ENCODE assay signal across 20 cellular contexts in the genomic region with DNA sequence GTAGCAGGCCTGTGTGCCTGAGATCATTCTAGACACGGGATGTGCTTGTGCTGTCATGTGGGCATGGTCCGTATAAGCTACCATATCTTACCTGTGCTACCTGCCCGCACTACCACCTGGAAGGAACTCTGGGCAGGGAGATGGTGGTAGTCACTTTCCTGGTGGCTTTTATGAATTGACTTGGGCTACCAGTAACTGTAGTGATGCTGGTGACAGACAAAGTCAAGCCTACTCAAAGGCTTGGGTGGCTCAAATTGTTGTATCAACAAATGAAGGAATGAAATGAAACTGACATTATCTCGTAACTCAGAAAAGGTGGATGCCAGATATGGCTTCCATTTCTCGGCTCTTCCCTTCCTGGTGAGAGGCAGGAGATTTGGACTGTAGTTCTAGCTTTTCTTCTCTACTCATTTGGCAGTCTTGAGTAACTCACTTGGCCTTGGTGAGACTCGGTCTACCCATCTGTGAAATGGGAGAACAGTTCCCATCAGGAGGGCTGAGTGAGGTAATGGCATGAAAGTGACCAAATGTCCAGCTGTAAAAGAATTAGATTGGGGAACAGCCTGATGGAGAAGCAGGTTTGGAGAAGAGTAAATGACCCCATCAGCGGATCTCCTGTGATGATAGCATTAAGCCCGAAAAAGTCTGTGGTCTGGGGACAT.
DNase-seq lines count a peak whose midpoint lies in the region; ATAC-seq, FAIRE-seq and TF ChIP-seq lines count a peak whose summit lies in the region.
"Had no signal": no experiment of that assay in that cellular context is flagged by ENCODE, and none has a peak within 500 bp of the region (broad histone marks: within the 10 kb centered on the region; RNA-seq: fewer than 3 reads in every experiment).

No MANE protein-coding gene starts in this region.

- H3K4me3 ChIP-seq in HepG2 (replicated peaks in 1 of 3; ENCODE audit: insufficient read depth in 1 of 3, low read depth in 2 of 3, low read length in 3 of 3) (no peak overlapping the region), right lobe of liver (no peak overlapping the region), K562 (no peak overlapping the region)
- H3K4me3 ChIP-seq: BLaER1 treated with 17β-estradiol and CSF1 and Interleukin-3, amounts not matched to agents 10 nM and 100 nM had no signal

- TF ChIP-seq EP300 in HepG2 (IDR thresholded peaks at IDR 0.05; ENCODE audit: low read depth in 2 of 2, low read length in 2 of 2) (no peak), HepG2 (CRISPR knock-in tag; IDR thresholded peaks at IDR 0.05; ENCODE audit: borderline replicate concordance) (no peak), K562 (IDR thresholded peaks at IDR 0.05; ENCODE audit: low read length) (no peak)

- H3K9me3 ChIP-seq in HepG2 (ENCODE audit: low read length) (no peaks in the 10 kb centered on the region), right lobe of liver (no peaks in the 10 kb centered on the region), K562 (replicated peaks; ENCODE audit: control insufficient read depth, insufficient read depth, low read depth, low read length) (no peaks in the 10 kb centered on the region)
- H3K9me3 ChIP-seq: BLaER1 treated with 17β-estradiol and CSF1 and Interleukin-3, amounts not matched to agents 10 nM and 100 nM had no signal

- H3K9me1 ChIP-seq in K562 (ENCODE audit: control insufficient read depth, insufficient read depth, low read length): no peaks in the 10 kb centered on the region

- no peak overlapping the region for H2AFZ ChIP-seq in HepG2 (ENCODE audit: low read length)
- no peak overlapping the region for H2AFZ ChIP-seq in K562 (ENCODE audit: low read depth, low read length)

- FAIRE-seq in HepG2 (lab: Jason Lieb, UNC) (no peak), K562 (lab: Jason Lieb, UNC) (no peak)
- FAIRE-seq: A204.1, D721Med, GM12891, GM18507 had no signal

- H3K79me2 ChIP-seq in HepG2 (ENCODE audit: insufficient read depth, low read length) (no peaks in the 10 kb centered on the region), K562 (ENCODE audit: control insufficient read depth, insufficient read depth, low read length) (no peaks in the 10 kb centered on the region)

- TF ChIP-seq RAD21 in HepG2 (CRISPR knock-in tag; IDR thresholded peaks at IDR 0.05) (no peak), K562 (CRISPR knock-in tag; conservative IDR thresholded peaks at IDR 0.05 in 1 of 2, IDR thresholded peaks at IDR 0.05 in 1 of 2) (no peak)

- H3K4me2 ChIP-seq in HepG2 (ENCODE audit: low read depth, low read length): no peak overlapping the region
- no peak overlapping the region for H3K4me2 ChIP-seq in K562 (ENCODE audit: insufficient read depth, low read length)

- no peak for TF ChIP-seq CTCF in HepG2 (CRISPR knock-in tag; IDR thresholded peaks at IDR 0.05)
- no peak for TF ChIP-seq CTCF in right lobe of liver (IDR thresholded peaks at IDR 0.05)
- no peak for TF ChIP-seq CTCF in K562 (IDR thresholded peaks at IDR 0.05 in 2 of 3, conservative IDR thresholded peaks at IDR 0.05 in 1 of 3; ENCODE audit: insufficient read depth in 2 of 3, low read depth in 1 of 3, low read length in 3 of 3)

- TF ChIP-seq POLR2A in HepG2 (IDR thresholded peaks at IDR 0.05; ENCODE audit: insufficient read depth in 1 of 2, low read depth in 2 of 2, low read length in 2 of 2): no peak
- no peak for TF ChIP-seq POLR2A in right lobe of liver (IDR thresholded peaks at IDR 0.05)
- TF ChIP-seq POLR2A in K562 (conservative IDR thresholded peaks at IDR 0.05): no peak

- H3K27me3 ChIP-seq in HepG2 (ENCODE audit: control insufficient read depth in 1 of 2, insufficient read depth in 2 of 2, low read length in 2 of 2) (peaks cover 0 to 24% of the 10 kb centered on the region in 2 experiments; a peak in 3 of 5 replicates), right lobe of liver (no peaks in the 10 kb centered on the region), K562 (ENCODE audit: control insufficient read depth in 2 of 2, insufficient read depth in 2 of 2, low read length in 2 of 2) (peaks cover 2 to 21% of the 10 kb centered on the region in 2 experiments; a peak in 2 of 5 replicates)
- H3K27me3 ChIP-seq: BLaER1 treated with 17β-estradiol and CSF1 and Interleukin-3, amounts not matched to agents 10 nM and 100 nM had no signal

- no peaks in the 10 kb centered on the region for H3K4me1 Mint-ChIP-seq in stimulated activated effector memory CD8-positive, alpha-beta T cell treated with anti-CD3 and anti-CD28 coated beads, Interleukin-12 subunit alpha, Interleukin-12 subunit beta, amount 100 ng/mL, for 72 hours
- H3K4me1 Mint-ChIP-seq in activated CD4-positive, alpha-beta memory T cell treated with anti-CD3 and anti-CD28 coated beads, Interleukin-2, amount 10 ng/mL, durations not matched to agents 7 days and 5 days: no peaks in the 10 kb centered on the region
- H3K4me1 Mint-ChIP-seq: CD14-positive monocyte; CD8-positive, alpha-beta memory T cell had no signal

- H3K4me1 ChIP-seq in HepG2 (ENCODE audit: insufficient read depth, low read length) (no peaks in the 10 kb centered on the region), right lobe of liver (no peaks in the 10 kb centered on the region), K562 (replicated peaks in 1 of 2; ENCODE audit: control insufficient read depth in 2 of 2, insufficient read depth in 2 of 2, low read length in 2 of 2) (no peaks in the 10 kb centered on the region)

- H3K27me3 Mint-ChIP-seq in activated CD4-positive, alpha-beta memory T cell treated with anti-CD3 and anti-CD28 coated beads, Interleukin-2, amount 10 ng/mL, durations not matched to agents 7 days and 5 days: peaks cover 6% of the 10 kb centered on the region

- ATAC-seq in HepG2 (no peak), right lobe of liver (no peak), K562 (no peak)
- ATAC-seq in stimulated activated effector memory CD8-positive, alpha-beta T cell treated with anti-CD3 and anti-CD28 coated beads, Interleukin-12 subunit alpha, Interleukin-12 subunit beta, amount 100 ng/mL, for 72 hours: peak; percentile 31
- ATAC-seq: HCT116 had no signal

- intact Hi-C loops in HepG2 (cut with micrococcal nuclease; ENCODE audit: unreplicated experiment): no loop called here
- intact Hi-C loops in right lobe of liver (cut with DNase I): no loop called here
- intact Hi-C loops in K562 (cut with micrococcal nuclease): no loop called here

- 17% methylated on average over 8 of the region's 8 CpGs for WGBS in HepG2 (ENCODE audit: low lambda C conversion rate)
- WGBS in right lobe of liver (ENCODE audit: insufficient coverage, low coverage, low lambda C conversion rate, missing lambda C conversion rate): 66% methylated on average over 5 of the region's 8 CpGs
- WGBS in K562 (ENCODE audit: insufficient coverage, low coverage, missing lambda C conversion rate): under 1% methylated on average over 8 of the region's 8 CpGs

- H3K4me3 Mint-ChIP-seq in stimulated activated effector memory CD8-positive, alpha-beta T cell treated with anti-CD3 and anti-CD28 coated beads, Interleukin-12 subunit alpha, Interleukin-12 subunit beta, amount 100 ng/mL, for 72 hours: no peak overlapping the region
- no peak overlapping the region for H3K4me3 Mint-ChIP-seq in activated CD4-positive, alpha-beta memory T cell treated with anti-CD3 and anti-CD28 coated beads, Interleukin-2, amount 10 ng/mL, durations not matched to agents 7 days and 5 days
- H3K4me3 Mint-ChIP-seq: B cell; CD14-positive monocyte; CD4-positive, alpha-beta T cell; CD8-positive, alpha-beta memory T cell had no signal

- H3K36me3 ChIP-seq in HepG2 (replicated peaks in 1 of 2; ENCODE audit: control insufficient read depth in 1 of 2, insufficient read depth in 2 of 2, low read length in 2 of 2) (no peaks in the 10 kb centered on the region), right lobe of liver (no peaks in the 10 kb centered on the region), K562 (ENCODE audit: control insufficient read depth, insufficient read depth, low read length) (no peaks in the 10 kb centered on the region)
- H3K36me3 ChIP-seq: BLaER1 treated with 17β-estradiol and CSF1 and Interleukin-3, amounts not matched to agents 10 nM and 100 nM had no signal

- no peaks in the 10 kb centered on the region for H4K20me1 ChIP-seq in HepG2 (ENCODE audit: insufficient read depth, low read length)
- no peaks in the 10 kb centered on the region for H4K20me1 ChIP-seq in K562 (replicated peaks; ENCODE audit: control insufficient read depth, insufficient read depth, low read length)
- H4K20me1 ChIP-seq: BLaER1 treated with 17β-estradiol and CSF1 and Interleukin-3, amounts not matched to agents 10 nM and 100 nM had no signal

- DNase-seq in HepG2 (ENCODE audit: low spot score): no peak
- no peak for DNase-seq in right lobe of liver
- no peak for DNase-seq in K562 (ENCODE audit: extremely low read depth in 1 of 4, low spot score in 3 of 4)
- no peak for DNase-seq in stimulated activated effector memory CD8-positive, alpha-beta T cell treated with anti-CD3 and anti-CD28 coated beads, Interleukin-12 subunit alpha, Interleukin-12 subunit beta, amount 100 ng/mL, for 72 hours (ENCODE audit: low spot score in 2 of 2)
- DNase-seq in activated naive CD4-positive, alpha-beta T cell treated with Interleukin-2 at 50 U/mL for 16 hours: no peak
- no peak for DNase-seq in activated CD4-positive, alpha-beta memory T cell treated with anti-CD3 and anti-CD28 coated beads, Interleukin-2, amount 10 ng/mL, durations not matched to agents 7 days and 5 days
- DNase-seq: CD4-positive, alpha-beta T cell; CD8-positive, alpha-beta memory T cell; DMS 273 treated with DMSO at 0.1 percent for 48 hours; GF-D8; GOT3 had no signal

- in situ Hi-C loops in HepG2 (cut with HindIII; ENCODE audit: extremely low pct_ligation_motif_present, low pct_unique_long_range_greater_than_20kb): no loop called here
- in situ Hi-C loops in K562 (cut with MboI): no loop called here

- H3K9ac ChIP-seq in HepG2 (ENCODE audit: insufficient read depth, low read depth, low read length): no peak overlapping the region
- H3K9ac ChIP-seq in K562 (ENCODE audit: insufficient read depth in 1 of 2, low read depth in 2 of 2, low read length in 2 of 2): no peak overlapping the region
- H3K9ac ChIP-seq: BLaER1 treated with 17β-estradiol and CSF1 and Interleukin-3, amounts not matched to agents 10 nM and 100 nM had no signal

- BruUV-seq in HepG2 (replicated peaks; lab: Mats Ljungman, UMichigan): no TSS peak
- BruUV-seq in K562 (replicated peaks; lab: Mats Ljungman, UMichigan): no TSS peak

- H3K27ac Mint-ChIP-seq in stimulated activated effector memory CD8-positive, alpha-beta T cell treated with anti-CD3 and anti-CD28 coated beads, Interleukin-12 subunit alpha, Interleukin-12 subunit beta, amount 100 ng/mL, for 72 hours: no peak overlapping the region
- H3K27ac Mint-ChIP-seq in activated CD4-positive, alpha-beta memory T cell treated with anti-CD3 and anti-CD28 coated beads, Interleukin-2, amount 10 ng/mL, durations not matched to agents 7 days and 5 days: no peak overlapping the region
- H3K27ac Mint-ChIP-seq: B cell; CD4-positive, alpha-beta T cell had no signal

- CTCF ChIA-PET in HepG2 (lab: Yijun Ruan, JAX; ENCODE audit: low intra/inter-chr PET ratio, low total read pairs): no interaction called here
- CTCF ChIA-PET in K562 (lab: Yijun Ruan, JAX; ENCODE audit: low intra/inter-chr PET ratio): no interaction called here
- CTCF ChIA-PET in activated CD4-positive, alpha-beta memory T cell treated with anti-CD3 and anti-CD28 coated beads, Interleukin-2, amount 10 ng/mL, durations not matched to agents 7 days and 5 days (lab: Charles Lee): no interaction called here

- no peak overlapping the region for H3K27ac ChIP-seq in HepG2 (ENCODE audit: extremely low read length, insufficient read depth, low read length)
- H3K27ac ChIP-seq in right lobe of liver: no peak overlapping the region
- no peak overlapping the region for H3K27ac ChIP-seq in K562 (ENCODE audit: extremely low read depth, low read depth, low read length)
- H3K27ac ChIP-seq: 22Rv1; BLaER1 treated with 17β-estradiol and CSF1 and Interleukin-3, amounts not matched to agents 10 nM and 100 nM had no signal

- H3K9me3 Mint-ChIP-seq in stimulated activated effector memory CD8-positive, alpha-beta T cell treated with anti-CD3 and anti-CD28 coated beads, Interleukin-12 subunit alpha, Interleukin-12 subunit beta, amount 100 ng/mL, for 72 hours: no peaks in the 10 kb centered on the region
- H3K9me3 Mint-ChIP-seq in activated CD4-positive, alpha-beta memory T cell treated with anti-CD3 and anti-CD28 coated beads, Interleukin-2, amount 10 ng/mL, durations not matched to agents 7 days and 5 days: no peaks in the 10 kb centered on the region

- POLR2A ChIA-PET in HepG2 (lab: Yijun Ruan, JAX): no interaction called here
- POLR2A ChIA-PET in K562 (lab: Yijun Ruan, JAX): interaction anchor here (0.6 to 1.3 kb wide), 2 partner anchors 18 to 139 kb away, joined by 3 to 5 read pairs; no protein-coding TSS in a partner anchor
- POLR2A ChIA-PET in activated CD4-positive, alpha-beta memory T cell treated with anti-CD3 and anti-CD28 coated beads, Interleukin-2, amount 10 ng/mL, durations not matched to agents 7 days and 5 days (lab: Charles Lee): no interaction called here

- H3K36me3 Mint-ChIP-seq in stimulated activated effector memory CD8-positive, alpha-beta T cell treated with anti-CD3 and anti-CD28 coated beads, Interleukin-12 subunit alpha, Interleukin-12 subunit beta, amount 100 ng/mL, for 72 hours: no peaks in the 10 kb centered on the region
- H3K36me3 Mint-ChIP-seq in activated CD4-positive, alpha-beta memory T cell treated with anti-CD3 and anti-CD28 coated beads, Interleukin-2, amount 10 ng/mL, durations not matched to agents 7 days and 5 days (ENCODE audit: low read depth): no peaks in the 10 kb centered on the region
- H3K36me3 Mint-ChIP-seq: CD14-positive monocyte; CD8-positive, alpha-beta memory T cell had no signal
